In genomic region chr1:62720946-62721554, GRCh38 we compare ENCODE assay signal across 16 cellular contexts. TPM values are rescaled to one million over a fixed set of nuclear protein-coding genes. Genes with fewer than 3 reads are reported as not detected.
DNase-seq lines count a peak whose midpoint lies in the region; ATAC-seq, FAIRE-seq and TF ChIP-seq lines count a peak whose summit lies in the region.
"Had no signal": no experiment of that assay in that cellular context is flagged by ENCODE, and none has a peak within 500 bp of the region (broad histone marks: within the 10 kb centered on the region; RNA-seq: fewer than 3 reads in every experiment).

No MANE protein-coding gene starts in this region.

- in situ Hi-C loops in HAP-1 (cut with MboI; ENCODE audit: low sequenced_read_pairs) = no loop called here

- no peak overlapping the region for H2BK15ac ChIP-seq in mesendoderm (replicated peaks; ENCODE audit: low read depth)

- no peaks in the 10 kb centered on the region for H3K79me1 ChIP-seq in mesendoderm (ENCODE audit: low read length)

- no peak for FAIRE-seq in H54 (lab: Jason Lieb, UNC)
- FAIRE-seq in urothelium cell line (lab: Jason Lieb, UNC) = no peak

- TF ChIP-seq POLR2A in H54 (IDR thresholded peaks at IDR 0.05; ENCODE audit: low read depth, low read length) = no peak

- DNase-seq in BE2C = peak; percentile 32
- peak; percentile 35 for DNase-seq in LoVo (ENCODE audit: low spot score)
- DNase-seq in amniotic epithelial cell (ENCODE audit: low read depth) = peak; percentile 55
- peak; percentile 42 for DNase-seq in mesendoderm
- DNase-seq in H54 (ENCODE audit: insufficient read length, low spot score) = no peak
- DNase-seq in urothelium cell line (ENCODE audit: low spot score) = no peak
- no peak for DNase-seq in HAP-1 (ENCODE audit: low spot score in 2 of 2)
- DNase-seq: activated CD4-positive, alpha-beta T cell treated with anti-CD3 and anti-CD28 coated beads, Interleukin-2, amount 10 ng/mL, durations not matched to agents 24 days and 14 days; AML-193; hypothalamus; NCI-H1092; psoas muscle; stimulated activated CD4-positive, alpha-beta T cell treated with anti-CD3 and anti-CD28 coated beads, Interleukin-4, amount 100 ng/mL, for 24 hours; stimulated activated naive CD8-positive, alpha-beta T cell treated with anti-CD3 and anti-CD28 coated beads, Interleukin-15, Interleukin-2, amounts not matched to agents 100 U/mL and 50 U/mL, for 24 hours had no signal

- no peak overlapping the region for H2AK5ac ChIP-seq in mesendoderm (ENCODE audit: low read length)

- no peaks in the 10 kb centered on the region for H3K79me2 ChIP-seq in mesendoderm (ENCODE audit: control insufficient read depth, insufficient read depth, low read length)

- H3K4me2 ChIP-seq in mesendoderm (ENCODE audit: low read length) = no peak overlapping the region

- H3K9ac ChIP-seq in mesendoderm (ENCODE audit: low read length) = no peak overlapping the region

- H3K4me1 ChIP-seq in BE2C = peaks cover 6% of the 10 kb centered on the region
- H3K4me1 ChIP-seq in mesendoderm (ENCODE audit: control insufficient read depth, low read depth, low read length) = no peaks in the 10 kb centered on the region
- H3K4me1 ChIP-seq in HAP-1 = peaks cover under 1% of the 10 kb centered on the region; the same call in 1 of the 2 replicates
- H3K4me1 ChIP-seq: psoas muscle had no signal

- H3K36me3 ChIP-seq in BE2C = no peaks in the 10 kb centered on the region
- H3K36me3 ChIP-seq in mesendoderm (ENCODE audit: control insufficient read depth, insufficient read depth, low read length) = no peaks in the 10 kb centered on the region
- no peaks in the 10 kb centered on the region for H3K36me3 ChIP-seq in HAP-1 (replicated peaks)

- no CpG with 5 or more reads among the region's 4 CpGs for WGBS in mesendoderm (ENCODE audit: extremely low coverage, insufficient coverage, low lambda C conversion rate)

- no peak overlapping the region for H3K4ac ChIP-seq in mesendoderm (ENCODE audit: low read depth, low read length)

- no peak overlapping the region for H2BK5ac ChIP-seq in mesendoderm (ENCODE audit: low read length)

- H3K27me3 ChIP-seq in BE2C (no peaks in the 10 kb centered on the region), mesendoderm (ENCODE audit: insufficient read depth, low read length, poor library complexity) (no peaks in the 10 kb centered on the region), HAP-1 (ENCODE audit: low read depth) (no peaks in the 10 kb centered on the region)

- no peak overlapping the region for H4K5ac ChIP-seq in mesendoderm (ENCODE audit: low read length)

- H3K23ac ChIP-seq in mesendoderm (ENCODE audit: low read length) = no peak overlapping the region

- no peak overlapping the region for H3K18ac ChIP-seq in mesendoderm (ENCODE audit: low read length)

- H3K4me3 ChIP-seq in BE2C (ENCODE audit: low read depth, low read length) (no peak overlapping the region), mesendoderm (ENCODE audit: low read length) (no peak overlapping the region), HAP-1 (no peak overlapping the region)
- H3K4me3 ChIP-seq: lung, psoas muscle had no signal

- TF ChIP-seq CTCF in BE2C (IDR thresholded peaks at IDR 0.05; ENCODE audit: low read depth, low read length) = no peak

- no peak overlapping the region for H2BK120ac ChIP-seq in mesendoderm (ENCODE audit: low read depth, low read length)

- H3K9me3 ChIP-seq in BE2C (no peaks in the 10 kb centered on the region), HAP-1 (no peaks in the 10 kb centered on the region)
- H3K9me3 ChIP-seq: psoas muscle had no signal

- no peak for ATAC-seq in HG03108 (IDR thresholded peaks at IDR 0.05; ENCODE audit: unreplicated experiment)
- ATAC-seq: psoas muscle; stimulated activated naive CD8-positive, alpha-beta T cell treated with anti-CD3 and anti-CD28 coated beads, Interleukin-15, Interleukin-2, amounts not matched to agents 100 U/mL and 50 U/mL, for 24 hours had no signal

- peak overlapping the region; percentile 12 for H3K27ac ChIP-seq in mesendoderm (ENCODE audit: low read depth, low read length)
- H3K27ac ChIP-seq: psoas muscle had no signal

- H3K56ac ChIP-seq in mesendoderm (ENCODE audit: low read length) = peak overlapping the region; percentile 25

- peak overlapping the region; percentile 6 for H4K8ac ChIP-seq in mesendoderm (ENCODE audit: low read depth, low read length)

RNA-seq across cellular contexts. Expression of gene DOCK7, which starts 32.9 kb away (rescaled TPM):
- polyA plus RNA-seq in BE2C (2012; ENCODE audit: insufficient read depth, insufficient read length, low read depth) = 32.9 TPM
- polyA plus RNA-seq in mesendoderm (2013, experiment 1 of 2) = 20.9 TPM
- polyA plus RNA-seq in mesendoderm (2013, experiment 2 of 2) = 17.9 TPM

Comparison
In these comparisons a context has a peak if more than half of its experiments do, and no peak if none do; other contexts are left out.
1. DNase-seq: peak in BE2C (single experiment), LoVo (single experiment), amniotic epithelial cell (single experiment) and mesendoderm (single experiment); none in H54 (single experiment), urothelium cell line (single experiment) and HAP-1 (0 of 2).